2 cellular contexts compared by ENCODE assay signal in the genomic region with DNA sequence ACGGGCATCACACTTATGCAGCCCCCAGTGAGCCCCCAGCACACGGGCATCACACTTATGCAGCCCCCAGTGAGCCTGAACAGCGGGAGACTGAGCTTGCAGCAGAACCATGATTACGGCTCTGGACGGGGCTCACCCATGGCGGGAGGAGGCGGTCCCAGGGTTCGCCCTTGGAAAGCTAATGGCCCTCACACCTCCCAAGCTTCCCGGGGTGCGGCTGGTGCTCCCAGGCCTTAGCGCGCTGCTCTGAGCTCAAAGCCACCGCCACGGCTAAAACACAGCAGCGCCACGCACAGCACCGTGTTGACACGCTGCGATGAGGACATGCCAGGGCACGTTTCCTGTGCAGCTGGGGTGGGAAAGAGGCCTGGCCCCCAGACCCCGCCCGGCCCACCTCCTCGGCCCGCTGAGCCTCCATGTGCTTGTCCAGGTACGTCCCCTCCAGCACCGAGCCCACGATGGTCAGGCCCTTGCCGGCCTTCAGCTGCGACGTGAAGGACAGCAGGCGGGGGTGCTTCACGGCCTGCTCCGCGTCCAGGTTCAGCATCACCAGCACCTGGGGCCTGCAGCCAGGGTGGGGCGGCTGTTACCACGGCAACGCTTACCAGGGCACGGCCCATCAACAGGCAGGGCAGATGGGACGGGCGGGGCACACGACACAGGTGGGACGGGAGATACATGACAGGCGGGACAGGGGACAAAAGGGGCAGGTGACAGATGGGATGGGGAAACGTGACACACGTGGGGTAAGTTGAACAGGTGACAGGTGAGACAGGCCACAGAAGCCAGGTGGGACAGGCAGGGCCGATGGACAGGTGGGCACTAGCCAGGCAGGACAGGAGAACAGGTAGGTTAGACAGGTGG.
TF ChIP-seq lines count a peak whose summit lies in the region.

No MANE protein-coding gene starts in this region.

TF ChIP-seq in HepG2, 621 proteins besides CTCF, POLR2A, EP300 and RAD21:
- TF ChIP-seq KLF15 (CRISPR knock-in tag; IDR thresholded peaks at IDR 0.05; ENCODE audit: borderline replicate concordance) (no peak), ZFP37 (CRISPR knock-in tag; IDR thresholded peaks at IDR 0.05; ENCODE audit: borderline replicate concordance) (no peak), AGO2 (optimal IDR thresholded peaks at IDR 0.05; ENCODE audit: low read depth, low read length) (peak; percentile 44), RFX1 (IDR thresholded peaks at IDR 0.05) (peak; percentile 51; the same call in 1 of the 2 replicates)

TF ChIP-seq in H1, 55 proteins besides CTCF, POLR2A, EP300 and RAD21:
- no peak for TF ChIP-seq KDM5A (IDR thresholded peaks at IDR 0.05; ENCODE audit: low read length)
- no peak for TF ChIP-seq RBBP5 (IDR thresholded peaks at IDR 0.05; ENCODE audit: borderline replicate concordance, low read depth, low read length)
- TF ChIP-seq SRF (IDR thresholded peaks at IDR 0.05; ENCODE audit: low read depth, low read length), result no peak
- TF ChIP-seq ASH2L (IDR thresholded peaks at IDR 0.05; ENCODE audit: low read length), result no peak
- no peak for TF ChIP-seq SP2 (IDR thresholded peaks at IDR 0.05; ENCODE audit: low read length)
- TF ChIP-seq NRF1 (IDR thresholded peaks at IDR 0.05; ENCODE audit: low read depth, low read length), result no peak
- TF ChIP-seq RXRA (IDR thresholded peaks at IDR 0.05; ENCODE audit: insufficient read depth, low read depth, low read length), result no peak
- TF ChIP-seq CTBP2 (IDR thresholded peaks at IDR 0.05; ENCODE audit: borderline replicate concordance, insufficient read depth, insufficient read length, low read length), result no peak
- no peak for TF ChIP-seq CBX5 (IDR thresholded peaks at IDR 0.05; ENCODE audit: low read depth, low read length)
